ENCODE assay signal across 19 cellular contexts in the genomic region with DNA sequence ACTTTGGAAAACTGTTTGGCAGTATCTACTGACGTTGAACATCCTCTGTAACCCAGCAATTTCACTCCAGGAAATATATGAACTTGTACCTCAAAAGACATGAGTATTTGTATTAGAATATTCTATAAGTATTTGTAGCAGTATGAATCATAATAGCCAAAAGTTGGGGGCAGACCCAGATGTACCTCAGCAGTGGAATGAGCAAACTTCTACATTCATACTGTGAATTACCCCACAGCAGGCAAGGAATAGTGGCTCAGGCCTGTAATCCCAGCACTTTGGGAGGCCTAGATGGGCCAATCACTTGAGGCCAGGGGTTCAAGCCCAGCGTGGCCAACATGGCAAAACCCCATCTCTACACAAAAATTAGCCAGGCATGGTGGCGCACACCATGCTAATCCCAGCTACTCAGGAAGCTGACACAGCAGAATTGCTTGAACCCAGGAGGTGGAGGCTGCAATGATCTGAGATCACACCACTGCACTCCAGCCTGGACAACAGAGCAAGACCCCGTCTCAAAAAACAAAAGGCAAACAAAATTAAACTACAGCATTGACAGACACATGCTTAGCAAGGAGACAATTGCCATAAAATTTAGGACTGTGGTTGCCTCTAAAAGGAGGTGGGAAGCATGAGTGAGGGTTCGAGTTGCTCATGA.
"Had no signal": no experiment of that assay in that cellular context is flagged by ENCODE, and none has a peak within 500 bp of the region (broad histone marks: within the 10 kb centered on the region; RNA-seq: fewer than 3 reads in every experiment).

No MANE protein-coding gene starts in this region.

- H3K36me3 ChIP-seq: ascending aorta, gastrocnemius medialis, neutrophil, pancreas, sigmoid colon, thyroid gland had no signal

- ATAC-seq: activated T-cell treated with anti-CD3 and anti-CD28 coated beads, Interleukin-2, amount 50 U/mL, for 4 hours; esophagus mucosa; gastrocnemius medialis; naive thymus-derived CD8-positive, alpha-beta T cell; pancreas had no signal

- H3K4me3 ChIP-seq: ascending aorta, coronary artery, gastrocnemius medialis, pancreas, sigmoid colon, thyroid gland had no signal

- H3K27ac ChIP-seq: ascending aorta, coronary artery, gastrocnemius medialis, neutrophil, pancreas, sigmoid colon, thyroid gland had no signal

- DNase-seq: activated CD4-positive, alpha-beta T cell treated with anti-CD3 and anti-CD28 coated beads, Interleukin-2, amount 10 ng/mL, durations not matched to agents 7 days and 5 days; activated effector memory CD4-positive, alpha-beta T cell treated with Interleukin-2 at 50 U/mL for 16 hours; activated T-cell treated with anti-CD3 and anti-CD28 coated beads, Interleukin-2, amount 50 U/mL, for 4 hours; gastrocnemius medialis; head of caudate nucleus; mesendoderm; naive thymus-derived CD8-positive, alpha-beta T cell; pancreas; sigmoid colon; stimulated activated CD4-positive, alpha-beta T cell treated with anti-CD3 and anti-CD28 coated beads, Interleukin-4, amount 100 ng/mL, for 4 hours; stimulated activated naive B cell treated with anti-CD40 and anti-IgM and Interleukin-4, amounts not matched to agents 10 μg/mL and 1 μg/mL and 100 μg/mL, for 72 hours; T-helper 1 cell; T1000; thyroid gland had no signal

- H3K27me3 ChIP-seq: ascending aorta, gastrocnemius medialis, neutrophil, pancreas, sigmoid colon, thyroid gland had no signal

- H3K9me3 ChIP-seq: ascending aorta, gastrocnemius medialis, neutrophil, pancreas, sigmoid colon, thyroid gland had no signal

- H3K9me3 Mint-ChIP-seq: activated naive CD4-positive, alpha-beta T cell treated with anti-CD3 and anti-CD28 coated beads, Interleukin-2, amount 50 U/mL, for 24 hours; activated T-cell treated with anti-CD3 and anti-CD28 coated beads, Interleukin-2, amount 50 U/mL, for 4 hours; naive thymus-derived CD8-positive, alpha-beta T cell; stimulated activated naive B cell treated with anti-CD40 and anti-IgM and Interleukin-4, amounts not matched to agents 10 μg/mL and 1 μg/mL and 100 μg/mL, for 72 hours had no signal

- H3K27me3 Mint-ChIP-seq: activated naive CD4-positive, alpha-beta T cell treated with anti-CD3 and anti-CD28 coated beads, Interleukin-2, amount 50 U/mL, for 24 hours; naive thymus-derived CD8-positive, alpha-beta T cell had no signal

- H3K36me3 Mint-ChIP-seq: activated naive CD4-positive, alpha-beta T cell treated with anti-CD3 and anti-CD28 coated beads, Interleukin-2, amount 50 U/mL, for 24 hours; naive thymus-derived CD8-positive, alpha-beta T cell; stimulated activated naive B cell treated with anti-CD40 and anti-IgM and Interleukin-4, amounts not matched to agents 10 μg/mL and 1 μg/mL and 100 μg/mL, for 72 hours had no signal

- H3K27ac Mint-ChIP-seq: activated CD4-positive, alpha-beta T cell treated with anti-CD3 and anti-CD28 coated beads, Interleukin-2, amount 10 ng/mL, durations not matched to agents 7 days and 5 days; activated naive CD4-positive, alpha-beta T cell treated with anti-CD3 and anti-CD28 coated beads, Interleukin-2, amount 50 U/mL, for 24 hours; stimulated activated naive B cell treated with anti-CD40 and anti-IgM and Interleukin-4, amounts not matched to agents 10 μg/mL and 1 μg/mL and 100 μg/mL, for 72 hours had no signal

- H3K4me1 ChIP-seq: ascending aorta, gastrocnemius medialis, sigmoid colon had no signal

- H3K4me3 Mint-ChIP-seq: activated CD4-positive, alpha-beta T cell treated with anti-CD3 and anti-CD28 coated beads, Interleukin-2, amount 10 ng/mL, durations not matched to agents 7 days and 5 days; activated T-cell treated with anti-CD3 and anti-CD28 coated beads, Interleukin-2, amount 50 U/mL, for 4 hours; stimulated activated naive B cell treated with anti-CD40 and anti-IgM and Interleukin-4, amounts not matched to agents 10 μg/mL and 1 μg/mL and 100 μg/mL, for 72 hours had no signal
